23 cellular contexts compared by ENCODE assay signal in the genomic region with DNA sequence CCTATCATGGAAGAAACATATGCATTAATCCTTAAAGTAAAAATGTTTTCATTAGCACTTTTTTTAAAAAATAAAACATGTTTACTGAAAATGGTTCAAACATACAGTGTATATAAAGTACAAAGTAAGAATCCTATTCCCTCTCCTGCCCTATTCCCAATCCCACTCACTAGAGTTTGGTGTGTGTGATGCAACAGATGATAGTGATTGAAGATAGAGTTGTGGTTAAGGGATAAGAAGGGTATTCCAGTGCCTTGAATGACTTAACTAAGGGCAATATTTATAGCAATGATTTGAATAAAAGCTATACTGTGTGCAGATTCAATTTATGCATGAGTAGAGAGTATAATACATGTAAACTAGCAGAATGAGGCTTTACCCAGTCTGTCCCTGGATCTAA.
"Had no signal": no experiment of that assay in that cellular context is flagged by ENCODE, and none has a peak within 500 bp of the region (broad histone marks: within the 10 kb centered on the region; RNA-seq: fewer than 3 reads in every experiment).

No MANE protein-coding gene starts in this region.

- H3K27ac ChIP-seq: breast epithelium, left lung, lower lobe of right lung, WERI-Rb-1 had no signal

- H3K36me3 ChIP-seq: breast epithelium, left lung, lower lobe of right lung, WERI-Rb-1 had no signal

- H3K27me3 ChIP-seq: breast epithelium, left lung, testis had no signal

- H3K4me1 ChIP-seq: breast epithelium, testis had no signal

- H3K9me3 ChIP-seq: breast epithelium, left lung, lower lobe of right lung, testis had no signal

- H3K4me3 ChIP-seq: breast epithelium, left lung, lower lobe of right lung, testis had no signal

- DNase-seq: activated CD4-positive, alpha-beta memory T cell treated with anti-CD3 and anti-CD28 coated beads for 36 hours; activated CD4-positive, alpha-beta T cell treated with anti-CD3 and anti-CD28 coated beads, Interleukin-2, amount 10 ng/mL, durations not matched to agents 24 days and 14 days; activated CD4-positive, CD25-positive, alpha-beta regulatory T cell treated with anti-CD3 and anti-CD28 coated beads, Interleukin-2, amount 50 U/mL, for 72 hours; activated CD8-positive, alpha-beta memory T cell treated with anti-CD3 and anti-CD28 coated beads, Interleukin-2, amount 50 U/mL, for 4 hours; activated gamma-delta T cell; activated naive CD4-positive, alpha-beta T cell treated with anti-CD3 and anti-CD28 coated beads, Interleukin-2, amount 10 ng/mL, durations not matched to agents 7 days and 5 days; activated naive CD8-positive, alpha-beta T cell treated with anti-CD3 and anti-CD28 coated beads, Interleukin-2, amount 10 ng/mL, durations not matched to agents 7 days and 5 days; activated T-cell treated with anti-CD3 and anti-CD28 coated beads, Interleukin-2, amount 50 U/mL, for 1 hour; amniotic stem cell; central memory CD4-positive, alpha-beta T cell; left lung; lower lobe of right lung; mesendoderm; posterior cingulate gyrus; right cardiac atrium; stimulated activated CD4-positive, alpha-beta T cell treated with anti-CD3 and anti-CD28 coated beads, Interleukin-2, amount 100 ng/mL, for 48 hours; stimulated activated naive CD4-positive, alpha-beta T cell treated with Interleukin-2 at 50 U/mL for 16 hours; T-helper 17 cell; T1000; testis; trophoblast cell; WERI-Rb-1 had no signal
